Comparison of ENCODE assay signal across 14 cellular contexts in the genomic region with DNA sequence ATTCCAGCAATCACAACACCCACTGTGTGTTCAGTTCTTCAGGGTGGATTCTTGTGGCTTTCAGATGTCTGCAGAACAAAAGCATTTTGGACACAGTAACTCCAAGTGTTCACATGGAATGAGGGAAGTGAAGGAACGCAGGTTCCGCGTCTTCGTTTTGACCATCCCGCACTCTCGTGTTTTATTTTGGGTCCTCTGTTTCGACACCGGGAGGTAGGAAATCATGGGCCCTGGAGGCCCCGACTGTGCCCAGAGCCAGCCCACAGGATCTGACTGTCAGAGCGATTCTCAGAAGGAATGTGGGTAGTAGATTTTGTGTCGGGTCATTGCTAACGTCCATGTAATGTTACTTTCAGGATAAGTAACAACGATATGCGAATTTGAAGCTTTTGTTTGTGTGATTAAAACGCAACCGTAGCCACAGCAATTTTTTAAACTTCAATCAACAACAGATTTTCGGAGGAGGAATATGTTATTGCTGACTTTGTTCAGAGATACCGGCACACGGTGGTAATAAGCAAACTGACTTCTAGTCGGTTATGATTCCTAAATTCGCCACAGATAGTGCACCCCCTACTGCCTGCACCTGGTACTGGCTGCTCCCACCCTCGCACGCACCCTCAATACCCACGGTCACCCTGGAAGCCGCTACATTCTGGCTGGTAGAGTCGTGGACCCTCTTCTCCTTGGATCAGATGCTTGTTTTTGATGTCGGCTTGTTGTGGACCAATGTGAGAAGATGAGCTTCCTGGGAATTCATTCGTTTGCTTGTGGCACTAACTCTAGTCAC. TPM values are rescaled to one million over a fixed set of nuclear protein-coding genes. Genes with fewer than 3 reads are reported as not detected.
A peak's percentile ranks its signal among the peaks of the same experiment; 100 is the strongest.
DNase-seq lines count a peak whose midpoint lies in the region; ATAC-seq, FAIRE-seq and TF ChIP-seq lines count a peak whose summit lies in the region.
"Had no signal": no experiment of that assay in that cellular context is flagged by ENCODE, and none has a peak within 500 bp of the region (broad histone marks: within the 10 kb centered on the region; RNA-seq: fewer than 3 reads in every experiment).

No MANE protein-coding gene starts in this region.

- no peak overlapping the region for H3K23ac ChIP-seq in H9 (ENCODE audit: insufficient read length, low read depth, low read length)

- H3K4me3 Mint-ChIP-seq in activated CD4-positive, alpha-beta T cell treated with anti-CD3 and anti-CD28 coated beads for 36 hours: no peak overlapping the region
- H3K4me3 Mint-ChIP-seq in H9: no peak overlapping the region

- H4K91ac ChIP-seq in H9 (ENCODE audit: insufficient read length, low read depth, low read length): no peak overlapping the region

- peak; percentile 27 for DNase-seq in activated CD4-positive, alpha-beta T cell treated with anti-CD3 and anti-CD28 coated beads for 36 hours
- no peak for DNase-seq in activated CD4-positive, alpha-beta T cell treated with anti-CD3 and anti-CD28 coated beads, Interleukin-2, amount 50 U/mL, for 4 hours
- DNase-seq in H9 (no peak), bronchial epithelial cell (ENCODE audit: low read depth) (no peak), retinal pigment epithelial cell (ENCODE audit: low read depth) (no peak), NCI-H187 treated with DMSO at 0.1 percent for 48 hours (lab: John Stamatoyannopoulos, UW) (no peak), NCI-H524 treated with DMSO at 0.1 percent for 48 hours (lab: John Stamatoyannopoulos, UW) (no peak)
- DNase-seq: NCI-H82, T-helper 1 cell had no signal

- no peaks in the 10 kb centered on the region for H3K9me3 Mint-ChIP-seq in activated CD4-positive, alpha-beta T cell treated with anti-CD3 and anti-CD28 coated beads for 36 hours (ENCODE audit: low read depth)
- peaks cover 0 to 3% of the 10 kb centered on the region in 2 experiments; a peak in 1 of 5 replicates for H3K9me3 Mint-ChIP-seq in H9

- H4K8ac ChIP-seq in H9 (replicated peaks; ENCODE audit: insufficient read length, low read depth, low read length): no peak overlapping the region

- H3K79me1 ChIP-seq in H9 (ENCODE audit: insufficient read depth, low read depth, low read length, poor library complexity, severe bottlenecking): no peaks in the 10 kb centered on the region

- H2BK12ac ChIP-seq in H9 (ENCODE audit: insufficient read length, low read depth, low read length): no peak overlapping the region

- H2AFZ ChIP-seq in H9 (ENCODE audit: low read length): no peak overlapping the region

- no peak overlapping the region for H2BK15ac ChIP-seq in H9 (ENCODE audit: low read depth, low read length)

- FAIRE-seq in bronchial epithelial cell (lab: Jason Lieb, UNC): peak; percentile 79
- FAIRE-seq: A204.1 had no signal

- CTCF ChIA-PET in activated CD4-positive, alpha-beta T cell treated with anti-CD3 and anti-CD28 coated beads for 36 hours (lab: Charles Lee): interaction anchor here (1.2 kb wide), 2 partner anchors 52 to 222 kb away, joined by 3 to 6 read pairs; a partner anchor contains a TSS

- POLR2A ChIA-PET in activated CD4-positive, alpha-beta T cell treated with anti-CD3 and anti-CD28 coated beads for 36 hours (lab: Charles Lee): no interaction called here

- H3K36me3 Mint-ChIP-seq in activated CD4-positive, alpha-beta T cell treated with anti-CD3 and anti-CD28 coated beads for 36 hours (ENCODE audit: low read depth): peaks cover 20% of the 10 kb centered on the region
- peaks cover 18 to 52% (median 46%) of the 10 kb centered on the region in 3 experiments for H3K36me3 Mint-ChIP-seq in H9 (ENCODE audit: insufficient read depth in 1 of 3, low read depth in 3 of 3)

- no peaks in the 10 kb centered on the region for H3K27me3 ChIP-seq in H9 (ENCODE audit: insufficient read depth, low read length)
- H3K27me3 ChIP-seq in bronchial epithelial cell (ENCODE audit: control insufficient read depth, insufficient read depth, low read length): no peaks in the 10 kb centered on the region
- H3K27me3 ChIP-seq: breast epithelium, ovary, tibial nerve had no signal

- H2AK5ac ChIP-seq in H9 (ENCODE audit: insufficient read length, low read length): no peak overlapping the region

- H3K36me3 ChIP-seq in bronchial epithelial cell (ENCODE audit: control insufficient read depth, insufficient read depth, low read length): peaks cover 17% of the 10 kb centered on the region
- H3K36me3 ChIP-seq: ovary had no signal

- no peak overlapping the region for H3T11ph ChIP-seq in H9 (ENCODE audit: low read length)

- no peaks in the 10 kb centered on the region for H3K4me1 Mint-ChIP-seq in activated CD4-positive, alpha-beta T cell treated with anti-CD3 and anti-CD28 coated beads for 36 hours
- H3K4me1 Mint-ChIP-seq in H9: peaks cover 4 to 9% of the 10 kb centered on the region in 2 experiments

- H3K4me2 ChIP-seq in H9 (ENCODE audit: insufficient read depth, insufficient read length, low read length): no peak overlapping the region

- 0 out of 2 replicates have a peak, but pooled peaks cover 2% of the 10 kb centered on the region for H3K4me1 ChIP-seq in H9 (ENCODE audit: insufficient read depth, low read length)
- H3K4me1 ChIP-seq: breast epithelium had no signal

- H3K4ac ChIP-seq in H9 (ENCODE audit: low read depth, low read length): no peak overlapping the region

- H3K4me3 ChIP-seq in bronchial epithelial cell (ENCODE audit: low read depth, low read length) (no peak overlapping the region), retinal pigment epithelial cell (ENCODE audit: low read length) (no peak overlapping the region)
- H3K4me3 ChIP-seq: breast epithelium, ovary, tibial nerve had no signal

- no peak overlapping the region for H3K27ac ChIP-seq in H9 (ENCODE audit: insufficient read length, low read depth, low read length)
- H3K27ac ChIP-seq: breast epithelium, ovary, tibial nerve had no signal

- H3K79me2 ChIP-seq in H9 (ENCODE audit: insufficient read depth, low read length): no peaks in the 10 kb centered on the region

- H2BK120ac ChIP-seq in H9 (ENCODE audit: low read depth, low read length, poor library complexity, severe bottlenecking): no peak overlapping the region

- TF ChIP-seq CTCF in H9 (conservative IDR thresholded peaks at IDR 0.05): peak; percentile 64
- TF ChIP-seq CTCF in bronchial epithelial cell (IDR thresholded peaks at IDR 0.05; ENCODE audit: insufficient read depth, low read length, severe bottlenecking): peak; percentile 16
- TF ChIP-seq CTCF in retinal pigment epithelial cell (conservative IDR thresholded peaks at IDR 0.05; ENCODE audit: low read depth, low read length): peak; percentile 39

- H3K14ac ChIP-seq in H9 (ENCODE audit: insufficient read depth, low read length): no peak overlapping the region

- WGBS in H9 (ENCODE audit: extremely low coverage, insufficient read length, low lambda C conversion rate): no CpG with 5 or more reads among the region's 28 CpGs

- intact Hi-C loops in activated CD4-positive, alpha-beta T cell treated with anti-CD3 and anti-CD28 coated beads for 36 hours (cut with DNase I, micrococcal nuclease): no loop called here

- H4K20me1 ChIP-seq in H9 (ENCODE audit: control insufficient read depth, insufficient read depth, insufficient read length): no peaks in the 10 kb centered on the region

- H2BK20ac ChIP-seq in H9 (ENCODE audit: low read depth, low read length, poor library complexity, severe bottlenecking): no peak overlapping the region

- no peak overlapping the region for H4K5ac ChIP-seq in H9 (ENCODE audit: insufficient read length, low read depth, low read length)

- no peaks in the 10 kb centered on the region for H3K23me2 ChIP-seq in H9 (ENCODE audit: insufficient read length, low read depth, low read length, poor library complexity, severe bottlenecking)

- H2BK5ac ChIP-seq in H9 (ENCODE audit: insufficient read length, low read length): no peak overlapping the region

- no peak overlapping the region for H3K18ac ChIP-seq in H9 (ENCODE audit: insufficient read length, low read depth, low read length)

- H3K9me3 ChIP-seq in H9 (ENCODE audit: control insufficient read depth, low read depth, low read length): no peaks in the 10 kb centered on the region
- H3K9me3 ChIP-seq: breast epithelium, ovary, tibial nerve had no signal

- no peak overlapping the region for H3K27ac Mint-ChIP-seq in activated CD4-positive, alpha-beta T cell treated with anti-CD3 and anti-CD28 coated beads for 36 hours
- peak overlapping the region in 2 of 3 experiments; percentile 65 to 79; a peak in 2 of 7 replicates for H3K27ac Mint-ChIP-seq in H9

- ATAC-seq in activated CD4-positive, alpha-beta T cell treated with anti-CD3 and anti-CD28 coated beads for 36 hours: no peak
- ATAC-seq in GM18502 (IDR thresholded peaks at IDR 0.05; ENCODE audit: poor library complexity, unreplicated experiment): no peak

- H3K27me3 Mint-ChIP-seq in activated CD4-positive, alpha-beta T cell treated with anti-CD3 and anti-CD28 coated beads for 36 hours: no peaks in the 10 kb centered on the region
- no peaks in the 10 kb centered on the region for H3K27me3 Mint-ChIP-seq in H9 (ENCODE audit: low read depth)

- no peak overlapping the region for H3K9ac ChIP-seq in H9 (ENCODE audit: extremely low read depth, insufficient read length, low read length)

- no peak overlapping the region for H3K56ac ChIP-seq in H9 (ENCODE audit: insufficient read length, low read depth, low read length)

RNA-seq across cellular contexts. Expression of a gene that starts 10.5 kb away (rescaled TPM):
- total RNA-seq in activated CD4-positive, alpha-beta T cell treated with anti-CD3 and anti-CD28 coated beads for 36 hours: 10 to 100 TPM; 13.6 to 15.2 TPM
- total RNA-seq in H9 (2021) (31.1 TPM in 2 replicates), bronchial epithelial cell (23.7 and 24.7 TPM in 2 replicates)

RNA-seq across cellular contexts. Expression of a gene that starts 52.0 kb away (rescaled TPM):
- total RNA-seq in activated CD4-positive, alpha-beta T cell treated with anti-CD3 and anti-CD28 coated beads for 36 hours: 100 to 1,000 TPM; 101 to 110 TPM
- total RNA-seq in H9 (2021): 81.4 and 87.8 TPM in 2 replicates
- total RNA-seq in bronchial epithelial cell: 47.7 and 64.4 TPM in 2 replicates
